Comparison of ENCODE assay signal across 16 cellular contexts in genomic region chr15:75570119-75570518, GRCh38. TPM values are rescaled to one million over a fixed set of nuclear protein-coding genes. Genes with fewer than 3 reads are reported as not detected.
DNase-seq lines count a peak whose midpoint lies in the region; ATAC-seq, FAIRE-seq and TF ChIP-seq lines count a peak whose summit lies in the region.
"Had no signal": no experiment of that assay in that cellular context is flagged by ENCODE, and none has a peak within 500 bp of the region (broad histone marks: within the 10 kb centered on the region; RNA-seq: fewer than 3 reads in every experiment).

No MANE protein-coding gene starts in this region.

- no peak for FAIRE-seq in H54 (lab: Jason Lieb, UNC)

- H3K4me3 Mint-ChIP-seq in HFFc6 = no peak overlapping the region
- H3K4me3 Mint-ChIP-seq in dendritic cell treated with granulocyte-macrophage colony-stimulating factor and Interleukin-4, amounts not matched to agents 40 ng/mL and 50 ng/mL, for 4 days = no peak overlapping the region
- H3K4me3 Mint-ChIP-seq in T-cell = no peak overlapping the region
- H3K4me3 Mint-ChIP-seq: B cell; CD4-positive, alpha-beta T cell; H9 had no signal

- H3K27ac Mint-ChIP-seq in HFFc6 (0 out of 2 replicates have a peak overlapping the region, but pooled peaks have one; percentile 13), T-cell (no peak overlapping the region)
- H3K27ac Mint-ChIP-seq in dendritic cell treated with granulocyte-macrophage colony-stimulating factor and Interleukin-4, amounts not matched to agents 40 ng/mL and 50 ng/mL, for 4 days = peak overlapping the region; percentile 37
- H3K27ac Mint-ChIP-seq: B cell; CD4-positive, alpha-beta T cell; H9 had no signal

- intact Hi-C loops in dendritic cell treated with granulocyte-macrophage colony-stimulating factor and Interleukin-4, amounts not matched to agents 40 ng/mL and 50 ng/mL, for 4 days (cut with micrococcal nuclease) = no loop called here
- intact Hi-C loops in left ventricle myocardium inferior (cut with micrococcal nuclease) = no loop called here
- intact Hi-C loops in upper lobe of right lung (cut with DNase I) = no loop called here

- peak overlapping the region; percentile 53 for H3K27ac ChIP-seq in left ventricle myocardium inferior (replicated peaks)
- H3K27ac ChIP-seq in upper lobe of right lung = no peak overlapping the region
- H3K27ac ChIP-seq: KMS-11, PC-9 had no signal

- no peak for TF ChIP-seq CTCF in HFFc6 (IDR thresholded peaks at IDR 0.05)
- TF ChIP-seq CTCF in left ventricle myocardium inferior (IDR thresholded peaks at IDR 0.05; ENCODE audit: borderline replicate concordance) = no peak
- no peak for TF ChIP-seq CTCF in upper lobe of right lung (IDR thresholded peaks at IDR 0.05)

- POLR2A ChIA-PET in T-cell (lab: Charles Lee) = interaction anchor here in 1 of 2 donors (0.6 kb wide), 1 partner anchor 9 kb away, joined by 4 read pairs; no protein-coding TSS in a partner anchor

- H3K4me1 Mint-ChIP-seq in HFFc6 (ENCODE audit: low read depth) = peaks cover 37% of the 10 kb centered on the region
- peaks cover 42% of the 10 kb centered on the region for H3K4me1 Mint-ChIP-seq in dendritic cell treated with granulocyte-macrophage colony-stimulating factor and Interleukin-4, amounts not matched to agents 40 ng/mL and 50 ng/mL, for 4 days (ENCODE audit: low read depth)
- peaks cover 20 to 31% (median 28%) of the 10 kb centered on the region in 3 donors for H3K4me1 Mint-ChIP-seq in T-cell

- CTCF ChIA-PET in T-cell (lab: Charles Lee) = interaction anchor here in 1 of 2 donors (0.6 kb wide), 1 partner anchor 21 kb away, joined by 3 read pairs; no protein-coding TSS in a partner anchor

- H3K4me3 ChIP-seq in left ventricle myocardium inferior (no peak overlapping the region), upper lobe of right lung (no peak overlapping the region)
- H3K4me3 ChIP-seq: PC-9 had no signal

- DNase-seq in HFFc6 = no peak
- DNase-seq in left ventricle myocardium inferior = no peak
- DNase-seq in upper lobe of right lung = no peak
- DNase-seq in H54 (ENCODE audit: insufficient read length, low spot score) = no peak
- no peak for DNase-seq in T-cell
- DNase-seq: CD4-positive, alpha-beta T cell; H9; NCI-H1048; NCI-H1436 treated with DMSO at 0.1 percent for 48 hours; NCI-H2081; NCI-H524; PC-9 had no signal

- H3K27me3 ChIP-seq in left ventricle myocardium inferior (ENCODE audit: low read depth) (no peaks in the 10 kb centered on the region), upper lobe of right lung (no peaks in the 10 kb centered on the region)

- TF ChIP-seq POLR2A in H54 (IDR thresholded peaks at IDR 0.05; ENCODE audit: low read depth, low read length) = no peak

- H3K36me3 Mint-ChIP-seq in HFFc6 (ENCODE audit: low read depth) = peaks cover 10% of the 10 kb centered on the region
- H3K36me3 Mint-ChIP-seq in dendritic cell treated with granulocyte-macrophage colony-stimulating factor and Interleukin-4, amounts not matched to agents 40 ng/mL and 50 ng/mL, for 4 days (ENCODE audit: low read depth) = peaks cover 35% of the 10 kb centered on the region
- H3K36me3 Mint-ChIP-seq in T-cell = no peaks in the 10 kb centered on the region

- H3K9me3 ChIP-seq in left ventricle myocardium inferior (replicated peaks) (no peaks in the 10 kb centered on the region), upper lobe of right lung (no peaks in the 10 kb centered on the region)

- H3K27me3 Mint-ChIP-seq in HFFc6 (ENCODE audit: insufficient read depth) = peaks cover 2% of the 10 kb centered on the region; the same call in 1 of the 2 replicates
- H3K27me3 Mint-ChIP-seq in dendritic cell treated with granulocyte-macrophage colony-stimulating factor and Interleukin-4, amounts not matched to agents 40 ng/mL and 50 ng/mL, for 4 days = no peaks in the 10 kb centered on the region
- no peaks in the 10 kb centered on the region for H3K27me3 Mint-ChIP-seq in T-cell
- H3K27me3 Mint-ChIP-seq: B cell; CD4-positive, alpha-beta T cell had no signal

- no peaks in the 10 kb centered on the region for H3K9me3 Mint-ChIP-seq in HFFc6
- H3K9me3 Mint-ChIP-seq in dendritic cell treated with granulocyte-macrophage colony-stimulating factor and Interleukin-4, amounts not matched to agents 40 ng/mL and 50 ng/mL, for 4 days = no peaks in the 10 kb centered on the region
- H3K9me3 Mint-ChIP-seq in T-cell = no peaks in the 10 kb centered on the region
- H3K9me3 Mint-ChIP-seq: CD4-positive, alpha-beta T cell; H9 had no signal

- ATAC-seq in upper lobe of right lung (peak; percentile 49), HG03442 (IDR thresholded peaks at IDR 0.05; ENCODE audit: unreplicated experiment) (no peak), T-cell (replicated peaks in 1 of 4) (no peak)

- H3K4me1 ChIP-seq in left ventricle myocardium inferior (peaks cover 50% of the 10 kb centered on the region), upper lobe of right lung (peaks cover 13% of the 10 kb centered on the region)

- H3K36me3 ChIP-seq in left ventricle myocardium inferior (no peaks in the 10 kb centered on the region), upper lobe of right lung (no peaks in the 10 kb centered on the region)

RNA-seq across cellular contexts. Expression of gene PTPN9, which starts 9.0 kb away (rescaled TPM):
- 10 to 100 TPM; 27.9 to 36.3 (median 33.6) TPM for total RNA-seq in HFFc6 (2021; fragmentation: NEBNext Ultra II Directional; extraction: Animal tissue kit (Norgen Biotek cat#: 25700))
- 7.1 TPM for total RNA-seq in left ventricle myocardium inferior
- 26.0 TPM for total RNA-seq in upper lobe of right lung
- 10 to 100 TPM; 12.7 to 19.6 (median 16.3) TPM for total RNA-seq in T-cell

RNA-seq across cellular contexts. Expression of gene SNUPN, which starts 55.4 kb away (rescaled TPM):
- 10 to 100 TPM; 22.5 to 28.4 (median 25.1) TPM for total RNA-seq in HFFc6 (2021; fragmentation: NEBNext Ultra II Directional; extraction: Animal tissue kit (Norgen Biotek cat#: 25700))
- total RNA-seq in left ventricle myocardium inferior = 19.5 TPM
- total RNA-seq in upper lobe of right lung = 23.5 TPM
- total RNA-seq in T-cell = 10 to 100 TPM; 17.7 to 26.7 (median 20.8) TPM

Comparison
In these comparisons a context has a peak if more than half of its experiments do, and no peak if none do; other contexts are left out.
1. H3K27ac Mint-ChIP-seq: peak in HFFc6 (single experiment) and dendritic cell treated with granulocyte-macrophage colony-stimulating factor and Interleukin-4, amounts not matched to agents 40 ng/mL and 50 ng/mL, for 4 days (single experiment); none in T-cell (0 of 2).